Comparison of ENCODE assay signal across 26 cellular contexts in genomic region chr17:65664696-65665095, GRCh38.
"Had no signal": no experiment of that assay in that cellular context is flagged by ENCODE, and none has a peak within 500 bp of the region (broad histone marks: within the 10 kb centered on the region; RNA-seq: fewer than 3 reads in every experiment).

No MANE protein-coding gene starts in this region.

- H3K36me3 ChIP-seq: neutrophil, ovary, spleen, stomach, thoracic aorta, thyroid gland, tibial nerve, upper lobe of right lung, vagina had no signal

- H3K27ac ChIP-seq: neutrophil, ovary, parathyroid adenoma, psoas muscle, skin epidermis, spleen, stomach, thoracic aorta, thyroid gland, tibial nerve, vagina had no signal

- H3K4me1 ChIP-seq: parathyroid adenoma, psoas muscle, spleen, stomach, thyroid gland, upper lobe of right lung, vagina had no signal

- H3K4me2 ChIP-seq: smooth muscle cell had no signal

- H2AFZ ChIP-seq: parathyroid adenoma had no signal

- ATAC-seq: naive thymus-derived CD8-positive, alpha-beta T cell; natural killer cell treated with Interleukin-12 subunit alpha and Interleukin-12 subunit beta and Interleukin-15 and Interleukin-18, amount 100 ng/mL, for 72 hours; psoas muscle; right cardiac atrium; stimulated activated effector memory CD8-positive, alpha-beta T cell treated with anti-CD3 and anti-CD28 coated beads, Interleukin-12 subunit alpha, Interleukin-12 subunit beta, amount 100 ng/mL, for 72 hours; stimulated activated naive B cell treated with anti-CD40 and anti-IgM and Interleukin-4, amounts not matched to agents 10 μg/mL and 1 μg/mL and 100 μg/mL, for 72 hours; upper lobe of right lung had no signal

- DNase-seq: naive B cell; naive thymus-derived CD8-positive, alpha-beta T cell; nephron progenitor cell; nucleus accumbens; ovary; posterior cingulate gyrus; psoas muscle; right cardiac atrium; spleen; stimulated activated CD4-positive, alpha-beta T cell treated with anti-CD3 and anti-CD28 coated beads, Interleukin-12 subunit alpha, Interleukin-12 subunit beta, amount 100 ng/mL, for 4 hours; stimulated activated CD4-positive, alpha-beta T cell treated with anti-CD3 and anti-CD28 coated beads, Interleukin-1b, Interleukin-23, amount 100 ng/mL, for 48 hours; stimulated activated CD4-positive, alpha-beta T cell treated with anti-CD3 and anti-CD28 coated beads, Interleukin-4, amount 100 ng/mL, for 24 hours; stimulated activated naive B cell treated with anti-CD40 and anti-IgM and Interleukin-4, amounts not matched to agents 10 μg/mL and 1 μg/mL and 100 μg/mL, for 72 hours; stimulated activated naive CD4-positive, alpha-beta T cell treated with Interleukin-2 at 50 U/mL for 16 hours; stomach; thyroid gland; upper lobe of right lung had no signal

- H3K79me2 ChIP-seq: parathyroid adenoma had no signal

- H3K9me3 ChIP-seq: neutrophil, ovary, psoas muscle, spleen, stomach, thoracic aorta, thyroid gland, tibial nerve, upper lobe of right lung, vagina had no signal

- H3K9ac ChIP-seq: parathyroid adenoma had no signal

- H3K27me3 ChIP-seq: neutrophil, ovary, spleen, stomach, thyroid gland, tibial nerve, upper lobe of right lung, vagina had no signal

- H3K4me3 ChIP-seq: ovary, psoas muscle, skin epidermis, smooth muscle cell, spleen, stomach, thoracic aorta, thyroid gland, tibial nerve, upper lobe of right lung, vagina had no signal
